In the genomic region with DNA sequence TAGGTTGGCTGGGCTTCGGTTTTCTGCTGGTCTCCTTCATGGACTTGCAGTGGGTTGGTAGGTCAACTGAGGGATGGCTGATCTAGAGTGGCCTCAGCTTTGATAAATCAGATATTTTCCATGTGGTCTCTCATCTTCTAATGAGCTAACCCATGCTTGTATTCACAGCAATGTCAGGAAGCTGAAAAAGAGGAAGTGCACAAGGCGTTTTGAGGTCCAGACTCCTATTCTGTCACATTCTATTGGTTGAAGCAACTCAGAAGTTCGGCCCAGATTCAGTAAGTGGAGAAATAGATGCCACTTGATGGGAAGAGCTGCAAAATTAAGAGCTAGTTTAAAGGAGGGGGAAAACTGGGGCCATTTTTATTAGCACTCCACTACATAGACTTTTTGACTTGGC, we compare ENCODE assay signal across 28 cellular contexts.
A peak's percentile ranks its signal among the peaks of the same experiment; 100 is the strongest.
DNase-seq lines count a peak whose midpoint lies in the region; ATAC-seq and TF ChIP-seq lines count a peak whose summit lies in the region.
"Had no signal": no experiment of that assay in that cellular context is flagged by ENCODE, and none has a peak within 500 bp of the region (broad histone marks: within the 10 kb centered on the region; RNA-seq: fewer than 3 reads in every experiment).

No MANE protein-coding gene starts in this region.

- H3K27me3 Mint-ChIP-seq in naive B cell: peaks cover 0 to 5% (median 0%) of the 10 kb centered on the region in 3 donors
- no peaks in the 10 kb centered on the region for H3K27me3 Mint-ChIP-seq in activated T-cell treated with anti-CD3 and anti-CD28 coated beads, Interleukin-2, amount 50 U/mL, for 4 hours (ENCODE audit: low read depth)
- H3K27me3 Mint-ChIP-seq: T-cell had no signal

- 0 out of 2 replicates have a peak overlapping the region, but pooled peaks have one; percentile 32 for H2AFZ ChIP-seq in OCI-LY3 (ENCODE audit: low read depth, low read length)
- H2AFZ ChIP-seq: hepatocyte had no signal

- no peaks in the 10 kb centered on the region for H3K36me3 ChIP-seq in OCI-LY3 (replicated peaks; ENCODE audit: low read depth, low read length)
- H3K36me3 ChIP-seq: BLaER1 treated with 17β-estradiol and CSF1 and Interleukin-3, amounts not matched to agents 10 nM and 100 nM; colonic mucosa; gastroesophageal sphincter; lower lobe of right lung; SJCRH30; transverse colon had no signal

- no peaks in the 10 kb centered on the region for H3K36me3 Mint-ChIP-seq in naive B cell
- H3K36me3 Mint-ChIP-seq in activated T-cell treated with anti-CD3 and anti-CD28 coated beads, Interleukin-2, amount 50 U/mL, for 4 hours (ENCODE audit: insufficient read depth): no peaks in the 10 kb centered on the region
- H3K36me3 Mint-ChIP-seq: natural killer cell, T-cell had no signal

- peaks cover 7% of the 10 kb centered on the region for H3K4me1 ChIP-seq in OCI-LY3 (ENCODE audit: low read length)
- H3K4me1 ChIP-seq: BLaER1 treated with 17β-estradiol and CSF1 and Interleukin-3, amounts not matched to agents 10 nM and 100 nM; colonic mucosa; gastroesophageal sphincter; lower lobe of right lung; SJCRH30; transverse colon had no signal

- no peaks in the 10 kb centered on the region for H3K9me3 ChIP-seq in OCI-LY3 (ENCODE audit: insufficient read depth, low read length)
- H3K9me3 ChIP-seq: colonic mucosa, gastroesophageal sphincter, lower lobe of right lung, SJCRH30, transverse colon had no signal

- peaks cover 0 to 4% (median 0%) of the 10 kb centered on the region in 7 donors for H3K9me3 Mint-ChIP-seq in naive B cell
- H3K9me3 Mint-ChIP-seq in activated T-cell treated with anti-CD3 and anti-CD28 coated beads, Interleukin-2, amount 50 U/mL, for 4 hours: peaks cover 3% of the 10 kb centered on the region

- no peak for TF ChIP-seq CTCF in OCI-LY3 (IDR thresholded peaks at IDR 0.05; ENCODE audit: low read depth, low read length)

- no peak overlapping the region for H3K9ac ChIP-seq in OCI-LY3 (ENCODE audit: low read length)
- H3K9ac ChIP-seq: BLaER1 treated with 17β-estradiol and CSF1 and Interleukin-3, amounts not matched to agents 10 nM and 100 nM had no signal

- no peak overlapping the region for H3K4me3 ChIP-seq in OCI-LY3 (ENCODE audit: low read length)
- H3K4me3 ChIP-seq: BLaER1 treated with 17β-estradiol and CSF1 and Interleukin-3, amounts not matched to agents 10 nM and 100 nM; colonic mucosa; gastroesophageal sphincter; hepatocyte; lower lobe of right lung; SJCRH30; transverse colon had no signal

- no peak overlapping the region for H3K27ac Mint-ChIP-seq in naive B cell
- H3K27ac Mint-ChIP-seq: natural killer cell, T-cell had no signal

- H3K4me3 Mint-ChIP-seq in naive B cell: no peak overlapping the region
- H3K4me3 Mint-ChIP-seq in activated T-cell treated with anti-CD3 and anti-CD28 coated beads, Interleukin-2, amount 50 U/mL, for 4 hours: no peak overlapping the region
- H3K4me3 Mint-ChIP-seq: natural killer cell, T-cell had no signal

- H3K4me2 ChIP-seq in OCI-LY3 (ENCODE audit: low read length): no peak overlapping the region
- H3K4me2 ChIP-seq: BLaER1 treated with 17β-estradiol and CSF1 and Interleukin-3, amounts not matched to agents 10 nM and 100 nM; hepatocyte had no signal

- H3K27me3 ChIP-seq in OCI-LY3 (ENCODE audit: low read depth, low read length): no peaks in the 10 kb centered on the region
- H3K27me3 ChIP-seq: colonic mucosa, gastroesophageal sphincter, hepatocyte, SJCRH30, transverse colon had no signal

- H4K20me1 ChIP-seq in OCI-LY3 (ENCODE audit: insufficient read depth, low read length): no peaks in the 10 kb centered on the region
- H4K20me1 ChIP-seq: BLaER1 treated with 17β-estradiol and CSF1 and Interleukin-3, amounts not matched to agents 10 nM and 100 nM had no signal

- H3K4me1 Mint-ChIP-seq in naive B cell: peaks cover 0 to 6% (median 5%) of the 10 kb centered on the region in 3 donors
- no peaks in the 10 kb centered on the region for H3K4me1 Mint-ChIP-seq in activated T-cell treated with anti-CD3 and anti-CD28 coated beads, Interleukin-2, amount 50 U/mL, for 4 hours (ENCODE audit: low read depth)
- H3K4me1 Mint-ChIP-seq: natural killer cell, T-cell had no signal

- H3K27ac ChIP-seq in OCI-LY3 (ENCODE audit: low read length): no peak overlapping the region
- H3K27ac ChIP-seq: BLaER1 treated with 17β-estradiol and CSF1 and Interleukin-3, amounts not matched to agents 10 nM and 100 nM; colonic mucosa; gastroesophageal sphincter; hepatocyte; lower lobe of right lung; SJCRH30; transverse colon had no signal

- no peaks in the 10 kb centered on the region for H3K79me2 ChIP-seq in OCI-LY3 (ENCODE audit: low read length)
- H3K79me2 ChIP-seq: hepatocyte had no signal

- in situ Hi-C loops in KBM-7 (cut with MboI; ENCODE audit: low pct_unique_long_range_greater_than_20kb, low sequenced_read_pairs): no loop called here

- ATAC-seq in GM18867 (IDR thresholded peaks at IDR 0.05; ENCODE audit: unreplicated experiment) (peak; percentile 62), naive B cell (ENCODE audit: low read depth in 2 of 2) (peak; percentile 53 to 61)
- no peak for ATAC-seq in activated T-cell treated with anti-CD3 and anti-CD28 coated beads, Interleukin-2, amount 50 U/mL, for 4 hours
- ATAC-seq: activated CD4-positive, CD25-positive, alpha-beta regulatory T cell treated with anti-CD3 and anti-CD28 coated beads, Interleukin-2, amount 50 U/mL, for 24 hours; gastroesophageal sphincter; HCT116; HepG2; lower lobe of right lung; natural killer cell; T-cell had no signal

- peak; percentile 16 for DNase-seq in KBM-7
- no peak for DNase-seq in naive B cell
- no peak for DNase-seq in DMS114 treated with DMSO at 0.1 percent for 48 hours (lab: John Stamatoyannopoulos, UW; ENCODE audit: unreplicated experiment)
- DNase-seq in NCI-H82 treated with DMSO at 0.1 percent for 48 hours (lab: John Stamatoyannopoulos, UW; ENCODE audit: unreplicated experiment): no peak
- no peak for DNase-seq in activated T-cell treated with anti-CD3 and anti-CD28 coated beads, Interleukin-2, amount 50 U/mL, for 4 hours
- DNase-seq: activated CD4-positive, alpha-beta T cell treated with anti-CD3 and anti-CD28 coated beads, Interleukin-2, amount 50 U/mL, for 48 hours; activated naive CD4-positive, alpha-beta T cell; colonic mucosa; DMS79; effector CD4-positive, alpha-beta T cell; lower lobe of right lung; natural killer cell; NCI-H1105; NCI-H2029; NCI-H524; occipital lobe; SJCRH30; stimulated activated CD4-positive, alpha-beta T cell treated with anti-CD3 and anti-CD28 coated beads, Interleukin-4, amount 100 ng/mL, for 24 hours; T-cell; transverse colon had no signal

Comparison
In these comparisons a context has a peak if more than half of its experiments do, and no peak if none do; other contexts are left out.
1. ATAC-seq: peak in GM18867 (single experiment) and naive B cell (2 of 2); none in activated T-cell treated with anti-CD3 and anti-CD28 coated beads, Interleukin-2, amount 50 U/mL, for 4 hours (0 of 2).